ENCODE assay signal across 16 cellular contexts in genomic region chr5:52661903-52662302, GRCh38.
"Had no signal": no experiment of that assay in that cellular context is flagged by ENCODE, and none has a peak within 500 bp of the region (broad histone marks: within the 10 kb centered on the region; RNA-seq: fewer than 3 reads in every experiment).

No MANE protein-coding gene starts in this region.

- H3K27ac ChIP-seq: colonic mucosa, esophagus squamous epithelium, foreskin keratinocyte, neutrophil, right atrium auricular region, sigmoid colon, suprapubic skin, thyroid gland had no signal

- DNase-seq: colonic mucosa; dermis blood vessel endothelial cell; esophagus squamous epithelium; foreskin keratinocyte; immature natural killer cell; left colon; naive thymus-derived CD8-positive, alpha-beta T cell; sigmoid colon; small intestine; stimulated activated CD4-positive, alpha-beta T cell treated with anti-CD3 and anti-CD28 coated beads, Interleukin-2, amount 100 ng/mL, for 48 hours; stimulated activated CD8-positive, alpha-beta memory T cell treated with anti-CD3 and anti-CD28 coated beads, Interleukin-4, amount 100 ng/mL, for 48 hours; stimulated activated naive CD8-positive, alpha-beta T cell treated with anti-CD3 and anti-CD28 coated beads, Interleukin-15, Interleukin-2, amounts not matched to agents 100 U/mL and 50 U/mL, for 24 hours; thyroid gland had no signal

- H3K4me1 ChIP-seq: colonic mucosa, esophagus squamous epithelium, foreskin keratinocyte, right atrium auricular region, suprapubic skin had no signal

- H3K4me3 ChIP-seq: colonic mucosa, esophagus squamous epithelium, right atrium auricular region, sigmoid colon, suprapubic skin, thyroid gland had no signal

- H3K9me3 ChIP-seq: colonic mucosa, esophagus squamous epithelium, neutrophil, right atrium auricular region, sigmoid colon, suprapubic skin, thyroid gland had no signal

- H3K36me3 ChIP-seq: colonic mucosa, esophagus squamous epithelium, neutrophil, right atrium auricular region, sigmoid colon, suprapubic skin, thyroid gland had no signal

- H3K27me3 ChIP-seq: colonic mucosa, foreskin keratinocyte, right atrium auricular region, sigmoid colon, suprapubic skin, thyroid gland had no signal
